In genomic region chr16:31636433-31636832, GRCh38 we compare ENCODE assay signal across 9 cellular contexts.
"Had no signal": no experiment of that assay in that cellular context is flagged by ENCODE, and none has a peak within 500 bp of the region (broad histone marks: within the 10 kb centered on the region; RNA-seq: fewer than 3 reads in every experiment).

No MANE protein-coding gene starts in this region.

- H3K9me3 ChIP-seq: HAP-1 had no signal

- H3K36me3 ChIP-seq: HAP-1 had no signal

- DNase-seq: GM23248, GOT3, H7, HFFc6, KBM-7 had no signal

- H3K4me1 ChIP-seq: HAP-1 had no signal

- H3K4me3 ChIP-seq: GM23248, HAP-1 had no signal

- H2AFZ ChIP-seq: GM23248 had no signal

- H3K9ac ChIP-seq: GM23248, KMS-11 had no signal

- ATAC-seq: HCT116 had no signal

- FAIRE-seq: HTR-8/SVneo had no signal

- H3K27ac ChIP-seq: GM23248, KMS-11 had no signal

- H3K4me2 ChIP-seq: KMS-11 had no signal
